In genomic region chr10:112151640-112152039, GRCh38 we compare ENCODE assay signal across 20 cellular contexts. TPM values are rescaled to one million over a fixed set of nuclear protein-coding genes. Genes with fewer than 3 reads are reported as not detected.
DNase-seq lines count a peak whose midpoint lies in the region; ATAC-seq, FAIRE-seq and TF ChIP-seq lines count a peak whose summit lies in the region.
"Had no signal": no experiment of that assay in that cellular context is flagged by ENCODE, and none has a peak within 500 bp of the region (broad histone marks: within the 10 kb centered on the region; RNA-seq: fewer than 3 reads in every experiment).

No MANE protein-coding gene starts in this region.

- no peaks in the 10 kb centered on the region for H3K9me3 ChIP-seq in GM23248 (ENCODE audit: low read depth)
- no peaks in the 10 kb centered on the region for H3K9me3 ChIP-seq in adipocyte (ENCODE audit: control insufficient read depth, low read length)
- H3K9me3 ChIP-seq: A549; BLaER1 treated with 17β-estradiol and CSF1 and Interleukin-3, amounts not matched to agents 10 nM and 100 nM had no signal

- H4K5ac ChIP-seq in mesendoderm (ENCODE audit: low read length), result no peak overlapping the region

- in situ Hi-C loops in GM23248 (cut with MboI), result loop anchor here (25.0 kb wide), 1 partner anchor 286 kb away; the partner anchor contains the start of genes VTI1A and ZDHHC6

- no peaks in the 10 kb centered on the region for H3K79me1 ChIP-seq in mesendoderm (ENCODE audit: low read length)

- H3K4me3 ChIP-seq in AG04449 (ENCODE audit: low read depth, low read length) (no peak overlapping the region), GM23248 (no peak overlapping the region), adipocyte (ENCODE audit: low read length) (no peak overlapping the region), mesendoderm (ENCODE audit: low read length) (no peak overlapping the region)
- H3K4me3 ChIP-seq: A549; BLaER1 treated with 17β-estradiol and CSF1 and Interleukin-3, amounts not matched to agents 10 nM and 100 nM had no signal

- H2BK15ac ChIP-seq in mesendoderm (replicated peaks; ENCODE audit: low read depth), result no peak overlapping the region

- H3K27me3 ChIP-seq in GM23248 (replicated peaks; ENCODE audit: insufficient read depth) (no peaks in the 10 kb centered on the region), adipocyte (replicated peaks; ENCODE audit: control insufficient read depth, insufficient read depth, low read length) (no peaks in the 10 kb centered on the region), mesendoderm (ENCODE audit: insufficient read depth, low read length, poor library complexity) (no peaks in the 10 kb centered on the region)
- H3K27me3 ChIP-seq: BLaER1 treated with 17β-estradiol and CSF1 and Interleukin-3, amounts not matched to agents 10 nM and 100 nM had no signal

- H3K4me2 ChIP-seq in GM23248 (ENCODE audit: unreplicated experiment) (no peak overlapping the region), mesendoderm (ENCODE audit: low read length) (no peak overlapping the region)
- H3K4me2 ChIP-seq: A549; BLaER1 treated with 17β-estradiol and CSF1 and Interleukin-3, amounts not matched to agents 10 nM and 100 nM had no signal

- peaks cover 15% of the 10 kb centered on the region for H3F3A ChIP-seq in GM23248 (ENCODE audit: insufficient read depth)

- DNase-seq in AG04449 (ENCODE audit: low read depth, low spot score) (peak; percentile 29), GM23248 (peak; percentile 46), adipocyte (ENCODE audit: low read depth) (peak; percentile 4), fibroblast of peridontal ligament (ENCODE audit: extremely low read depth) (peak; percentile 4), GM12891 (ENCODE audit: insufficient read length, low spot score) (no peak), mesendoderm (no peak)
- DNase-seq: Calu3; CD8-positive, alpha-beta T cell; DMS79 treated with DMSO at 0.1 percent for 48 hours; EL; H9; KG1 had no signal

- H4K8ac ChIP-seq in mesendoderm (ENCODE audit: low read depth, low read length), result no peak overlapping the region

- H3K36me3 ChIP-seq in GM23248 (ENCODE audit: low read depth) (peaks cover 15% of the 10 kb centered on the region; the same call in 1 of the 2 replicates), adipocyte (ENCODE audit: control insufficient read depth, insufficient read depth, low read length, severe bottlenecking) (peaks cover 99% of the 10 kb centered on the region), mesendoderm (ENCODE audit: control insufficient read depth, insufficient read depth, low read length) (peaks cover 2% of the 10 kb centered on the region)

- no peaks in the 10 kb centered on the region for H3K9me2 ChIP-seq in GM23248 (ENCODE audit: insufficient read depth)

- H2BK120ac ChIP-seq in mesendoderm (ENCODE audit: low read depth, low read length), result no peak overlapping the region

- CTCF ChIA-PET in AG04449 (lab: Yijun Ruan, JAX), result interaction anchor here (0.8 to 10.8 kb wide), 9 partner anchors 8 to 163 kb away, joined by 3 to 154 read pairs (median 7); partner anchors contain the start of gene GPAM

- no peak overlapping the region for H3K9ac ChIP-seq in GM23248
- H3K9ac ChIP-seq in adipocyte (ENCODE audit: low read length), result no peak overlapping the region
- H3K9ac ChIP-seq in mesendoderm (ENCODE audit: low read length), result no peak overlapping the region
- H3K9ac ChIP-seq: BLaER1 treated with 17β-estradiol and CSF1 and Interleukin-3, amounts not matched to agents 10 nM and 100 nM had no signal

- no peak overlapping the region for H2AFZ ChIP-seq in GM23248

- H3K56ac ChIP-seq in mesendoderm (ENCODE audit: low read length), result no peak overlapping the region

- H2AK5ac ChIP-seq in mesendoderm (ENCODE audit: low read length), result no peak overlapping the region

- no peak overlapping the region for H2BK5ac ChIP-seq in mesendoderm (ENCODE audit: low read length)

- H3K23ac ChIP-seq in mesendoderm (ENCODE audit: low read length), result no peak overlapping the region

- WGBS in GM23248 (ENCODE audit: low coverage in 1 of 2, low lambda C conversion rate in 2 of 2, missing lambda C conversion rate in 2 of 2), 2 experiments, result 85 to 94% methylated on average over 2 of the region's 2 CpGs
- no CpG with 5 or more reads among the region's 2 CpGs for WGBS in mesendoderm (ENCODE audit: extremely low coverage, insufficient coverage, low lambda C conversion rate)

- H3K18ac ChIP-seq in mesendoderm (ENCODE audit: low read length), result no peak overlapping the region

- H3K27ac ChIP-seq in GM23248 (no peak overlapping the region), mesendoderm (ENCODE audit: low read depth, low read length) (no peak overlapping the region)
- H3K27ac ChIP-seq: 22Rv1; A549; BLaER1 treated with 17β-estradiol and CSF1 and Interleukin-3, amounts not matched to agents 10 nM and 100 nM had no signal

- H3K4me1 ChIP-seq in GM23248 (ENCODE audit: insufficient read depth) (peaks cover 13% of the 10 kb centered on the region), adipocyte (ENCODE audit: control insufficient read depth, insufficient read depth, low read length) (no peaks in the 10 kb centered on the region), mesendoderm (ENCODE audit: control insufficient read depth, low read depth, low read length) (no peaks in the 10 kb centered on the region)
- H3K4me1 ChIP-seq: A549; BLaER1 treated with 17β-estradiol and CSF1 and Interleukin-3, amounts not matched to agents 10 nM and 100 nM had no signal

- H3K79me2 ChIP-seq in GM23248 (ENCODE audit: insufficient read depth) (no peaks in the 10 kb centered on the region), mesendoderm (ENCODE audit: control insufficient read depth, insufficient read depth, low read length) (no peaks in the 10 kb centered on the region)

- no peak for FAIRE-seq in GM12891 (lab: Jason Lieb, UNC)
- FAIRE-seq: A549, GM12892, H1, HepG2 had no signal

- POLR2A ChIA-PET in AG04449 (lab: Yijun Ruan, JAX), result no interaction called here

- H4K20me1 ChIP-seq in GM23248 (ENCODE audit: insufficient read depth), result no peaks in the 10 kb centered on the region
- H4K20me1 ChIP-seq: BLaER1 treated with 17β-estradiol and CSF1 and Interleukin-3, amounts not matched to agents 10 nM and 100 nM had no signal

- ATAC-seq in HG03139 (IDR thresholded peaks at IDR 0.05; ENCODE audit: unreplicated experiment) (no peak), HG02981 (IDR thresholded peaks at IDR 0.05; ENCODE audit: unreplicated experiment) (no peak)
- ATAC-seq: A549; CD8-positive, alpha-beta T cell had no signal

- no peak for TF ChIP-seq POLR2A in GM12891 (IDR thresholded peaks at IDR 0.05; ENCODE audit: low read depth, low read length)

- no peak for TF ChIP-seq CTCF in AG04449 (IDR thresholded peaks at IDR 0.05; ENCODE audit: insufficient read depth, low read length, missing control alignments)

- no peak overlapping the region for H3K4ac ChIP-seq in mesendoderm (ENCODE audit: low read depth, low read length)

TF ChIP-seq in GM12891, 5 proteins besides CTCF, POLR2A, EP300 and RAD21:
- TF ChIP-seq POU2F2 (IDR thresholded peaks at IDR 0.05; ENCODE audit: low read depth, low read length) (no peak), SPI1 (IDR thresholded peaks at IDR 0.05; ENCODE audit: low read depth, low read length) (no peak), PAX5 (IDR thresholded peaks at IDR 0.05; ENCODE audit: insufficient read depth, low read length, severe bottlenecking) (no peak), POLR2AphosphoS5 (IDR thresholded peaks at IDR 0.05; ENCODE audit: low read depth, low read length) (no peak), TAF1 (IDR thresholded peaks at IDR 0.05; ENCODE audit: low read depth, low read length) (no peak)

RNA-seq across cellular contexts. Expression of gene GPAM, which starts 31.9 kb away (rescaled TPM):
- 9.0 and 12.5 TPM in 2 replicates for total RNA-seq in GM23248 (2014; rRNA removed; shearing (Covaris generic))
- 4.9 and 5.2 TPM in 2 replicates for polyA plus RNA-seq in GM23248 (2016; fragmentation: Nextera tagmentation; extraction: Ambion mirVana)
- polyA plus RNA-seq in GM12891 (2012; ENCODE audit: low read depth, missing spikeins), result 2.3 TPM
- polyA plus RNA-seq in mesendoderm (2013, experiment 1 of 2), result 6.3 TPM
- 6.0 TPM for polyA plus RNA-seq in mesendoderm (2013, experiment 2 of 2)

Comparison
In these comparisons a context has a peak if more than half of its experiments do, and no peak if none do; other contexts are left out.
1. DNase-seq: peak in AG04449 (single experiment), GM23248 (single experiment), adipocyte (single experiment) and fibroblast of peridontal ligament (single experiment); none in GM12891 (single experiment) and mesendoderm (single experiment).